In genomic region chr3:42652611-42653302, GRCh38 we compare ENCODE assay signal across 9 cellular contexts. TPM values are rescaled to one million over a fixed set of nuclear protein-coding genes. Genes with fewer than 3 reads are reported as not detected.
DNase-seq lines count a peak whose midpoint lies in the region; ATAC-seq and TF ChIP-seq lines count a peak whose summit lies in the region.
"Had no signal": no experiment of that assay in that cellular context is flagged by ENCODE, and none has a peak within 500 bp of the region (broad histone marks: within the 10 kb centered on the region; RNA-seq: fewer than 3 reads in every experiment).

No MANE protein-coding gene starts in this region.

- peaks cover 5% of the 10 kb centered on the region for H3K4me1 Mint-ChIP-seq in activated naive CD8-positive, alpha-beta T cell treated with anti-CD3 and anti-CD28 coated beads, Interleukin-2, amount 50 U/mL, for 24 hours

- H3K27me3 Mint-ChIP-seq in activated naive CD8-positive, alpha-beta T cell treated with anti-CD3 and anti-CD28 coated beads, Interleukin-2, amount 50 U/mL, for 24 hours: peaks cover 2% of the 10 kb centered on the region

- 27 to 39% (median 30%) methylated on average over 7 of the region's 7 CpGs for WGBS in psoas muscle, 3 donors

- H3K27ac Mint-ChIP-seq in activated naive CD8-positive, alpha-beta T cell treated with anti-CD3 and anti-CD28 coated beads, Interleukin-2, amount 50 U/mL, for 24 hours: no peak overlapping the region

- H3K9ac ChIP-seq in ES-I3 (ENCODE audit: low read depth, low read length): peak overlapping the region; percentile 22; the same call in 1 of the 2 replicates

- peaks cover 38% of the 10 kb centered on the region for H3K4me1 ChIP-seq in ES-I3 (ENCODE audit: insufficient read depth, low read length)
- peaks cover 43% of the 10 kb centered on the region for H3K4me1 ChIP-seq in psoas muscle

- intact Hi-C loops in left cardiac atrium (cut with DNase I) (no loop called here), psoas muscle (cut with DNase I) (loop anchor here (5.0 to 10.0 kb wide), 2 partner anchors 45 to 92 kb away; no protein-coding TSS in a partner anchor)

- H3K9me3 ChIP-seq in ES-I3 (ENCODE audit: control insufficient read depth, insufficient read depth, low read length): no peaks in the 10 kb centered on the region
- no peaks in the 10 kb centered on the region for H3K9me3 ChIP-seq in psoas muscle

- peak overlapping the region; percentile 39 for H3K4me3 Mint-ChIP-seq in activated naive CD8-positive, alpha-beta T cell treated with anti-CD3 and anti-CD28 coated beads, Interleukin-2, amount 50 U/mL, for 24 hours

- DNase-seq in LHCN-M2 (ENCODE audit: low read depth) (peak; percentile 78), left cardiac atrium (peak; percentile 79), psoas muscle (peak; percentile 56 to 73), SK-N-DZ (ENCODE audit: low spot score) (no peak), NCI-H1092 treated with DMSO at 0.1 percent for 48 hours (lab: John Stamatoyannopoulos, UW) (no peak)
- no peak for DNase-seq in activated naive CD8-positive, alpha-beta T cell treated with anti-CD3 and anti-CD28 coated beads, Interleukin-2, amount 50 U/mL, for 24 hours

- peaks cover 8% of the 10 kb centered on the region for H3K36me3 Mint-ChIP-seq in activated naive CD8-positive, alpha-beta T cell treated with anti-CD3 and anti-CD28 coated beads, Interleukin-2, amount 50 U/mL, for 24 hours (ENCODE audit: low read depth)

- TF ChIP-seq CTCF in psoas muscle (IDR thresholded peaks at IDR 0.05): no peak

- peak overlapping the region; percentile 98 for H3K27ac ChIP-seq in psoas muscle
- H3K27ac ChIP-seq: cardiac muscle cell had no signal

- H3K36me3 ChIP-seq in ES-I3 (ENCODE audit: insufficient read depth, low read length) (no peaks in the 10 kb centered on the region), psoas muscle (ENCODE audit: insufficient read depth in 1 of 2, low read depth in 1 of 2) (peaks cover 5 to 14% of the 10 kb centered on the region in 2 donors)

- no peaks in the 10 kb centered on the region for H3K9me3 Mint-ChIP-seq in activated naive CD8-positive, alpha-beta T cell treated with anti-CD3 and anti-CD28 coated beads, Interleukin-2, amount 50 U/mL, for 24 hours

- ATAC-seq in GM21619 (IDR thresholded peaks at IDR 0.05; ENCODE audit: unreplicated experiment) (peak; percentile 73), left cardiac atrium (peak; percentile 16 to 74), psoas muscle (peak; percentile 19 to 31 (median 27))
- no peak for ATAC-seq in activated naive CD8-positive, alpha-beta T cell treated with anti-CD3 and anti-CD28 coated beads, Interleukin-2, amount 50 U/mL, for 24 hours

- peak overlapping the region; percentile 78 for H3K4me3 ChIP-seq in psoas muscle

- no peaks in the 10 kb centered on the region for H3K27me3 ChIP-seq in psoas muscle (ENCODE audit: insufficient read depth in 3 of 3, low read length in 2 of 3)
- H3K27me3 ChIP-seq: cardiac muscle cell had no signal

RNA-seq across cellular contexts. Expression of gene ZBTB47, which starts 0.7 kb away (rescaled TPM):
- total RNA-seq in LHCN-M2 (2014; rRNA removed) (28.9 and 33.2 TPM in 2 replicates), left cardiac atrium (100 to 1,000 TPM in 1 of 2 donors, 10 to 100 TPM in 1; 68.5 to 108 TPM), psoas muscle (100 to 1,000 TPM in 2 of 4 donors, 10 to 100 TPM in 2; 87.2 to 151 (median 110) TPM)
- polyA plus RNA-seq in LHCN-M2 (2012): 30.1 TPM
- polyA plus RNA-seq in psoas muscle: 10 to 100 TPM; 41.6 to 90.3 (median 72.6) TPM
- polyA plus RNA-seq in SK-N-DZ (2014; cell fraction: cytosol; rRNA removed): 3.1 and 4.7 TPM in 2 replicates
- polyA plus RNA-seq in SK-N-DZ (2014; cell fraction: nucleus; rRNA removed): 5.1 and 5.3 TPM in 2 replicates

RNA-seq across cellular contexts. Expression of gene KLHL40, which starts 32.6 kb away (rescaled TPM):
- 0.06 TPM in 1 of 2 replicates, not detected in the other for total RNA-seq in LHCN-M2 (2014; rRNA removed)
- 0.04 TPM for polyA plus RNA-seq in LHCN-M2 (2012)
- total RNA-seq in left cardiac atrium: under 1 TPM in 1 of 2 donors, not detected in 1; 0.86 TPM
- 100 to 1,000 TPM; 241 to 923 (median 381) TPM for total RNA-seq in psoas muscle
- polyA plus RNA-seq in psoas muscle: 100 to 1,000 TPM; 306 to 822 (median 392) TPM
- polyA plus RNA-seq in SK-N-DZ (2014; cell fraction: cytosol; rRNA removed): not detected in 2 replicates
- not detected in 2 replicates for polyA plus RNA-seq in SK-N-DZ (2014; cell fraction: nucleus; rRNA removed)

RNA-seq across cellular contexts. Expression of gene HHATL, which starts 49.8 kb away (rescaled TPM):
- total RNA-seq in LHCN-M2 (2014; rRNA removed): not detected in 2 replicates
- not detected for polyA plus RNA-seq in LHCN-M2 (2012)
- total RNA-seq in left cardiac atrium: 100 to 1,000 TPM; 431 to 706 TPM
- total RNA-seq in psoas muscle: 100 to 1,000 TPM; 157 to 276 (median 212) TPM
- 100 to 1,000 TPM in 1 of 3 donors, 10 to 100 TPM in 2; 37.0 to 188 (median 50.4) TPM for polyA plus RNA-seq in psoas muscle
- 0.19 TPM in 1 of 2 replicates, not detected in the other for polyA plus RNA-seq in SK-N-DZ (2014; cell fraction: cytosol; rRNA removed)
- 1.1 TPM in 1 of 2 replicates, not detected in the other for polyA plus RNA-seq in SK-N-DZ (2014; cell fraction: nucleus; rRNA removed)

RNA-seq across cellular contexts. Expression of gene NKTR, which starts 52.3 kb away (rescaled TPM):
- total RNA-seq in LHCN-M2 (2014; rRNA removed): 26.4 and 35.1 TPM in 2 replicates
- polyA plus RNA-seq in LHCN-M2 (2012): 7.3 TPM
- 10 to 100 TPM; 26.5 to 35.9 TPM for total RNA-seq in left cardiac atrium
- 10 to 100 TPM; 12.9 to 23.0 (median 17.6) TPM for total RNA-seq in psoas muscle
- 10 to 100 TPM in 2 of 3 donors, 1 to 10 TPM in 1; 9.0 to 14.1 (median 11.1) TPM for polyA plus RNA-seq in psoas muscle
- polyA plus RNA-seq in SK-N-DZ (2014; cell fraction: cytosol; rRNA removed): 18.0 and 31.5 TPM in 2 replicates
- 131 and 159 TPM in 2 replicates for polyA plus RNA-seq in SK-N-DZ (2014; cell fraction: nucleus; rRNA removed)

Comparison
In these comparisons a context has a peak if more than half of its experiments do, and no peak if none do; other contexts are left out.
1. DNase-seq: peak in LHCN-M2 (single experiment), left cardiac atrium (single experiment) and psoas muscle (2 of 2); none in activated naive CD8-positive, alpha-beta T cell treated with anti-CD3 and anti-CD28 coated beads, Interleukin-2, amount 50 U/mL, for 24 hours (single experiment), SK-N-DZ (single experiment) and NCI-H1092 treated with DMSO at 0.1 percent for 48 hours (single experiment).
2. RNA of gene KLHL40, which starts 32.6 kb away (total RNA-seq): 241 to 923 TPM in psoas muscle; 0.86 TPM in left cardiac atrium and 0.06 TPM in LHCN-M2; every median in the first group is over 100 times any median in the second.
3. RNA of gene HHATL, which starts 49.8 kb away (total RNA-seq): 431 to 706 TPM in left cardiac atrium and 157 to 276 TPM in psoas muscle; not detected in LHCN-M2; every median in the first group is over 100 times any median in the second.
4. intact Hi-C loops: an anchor here in psoas muscle (5.0 to 10.0 kb wide); none called in left cardiac atrium.